In the genomic region with DNA sequence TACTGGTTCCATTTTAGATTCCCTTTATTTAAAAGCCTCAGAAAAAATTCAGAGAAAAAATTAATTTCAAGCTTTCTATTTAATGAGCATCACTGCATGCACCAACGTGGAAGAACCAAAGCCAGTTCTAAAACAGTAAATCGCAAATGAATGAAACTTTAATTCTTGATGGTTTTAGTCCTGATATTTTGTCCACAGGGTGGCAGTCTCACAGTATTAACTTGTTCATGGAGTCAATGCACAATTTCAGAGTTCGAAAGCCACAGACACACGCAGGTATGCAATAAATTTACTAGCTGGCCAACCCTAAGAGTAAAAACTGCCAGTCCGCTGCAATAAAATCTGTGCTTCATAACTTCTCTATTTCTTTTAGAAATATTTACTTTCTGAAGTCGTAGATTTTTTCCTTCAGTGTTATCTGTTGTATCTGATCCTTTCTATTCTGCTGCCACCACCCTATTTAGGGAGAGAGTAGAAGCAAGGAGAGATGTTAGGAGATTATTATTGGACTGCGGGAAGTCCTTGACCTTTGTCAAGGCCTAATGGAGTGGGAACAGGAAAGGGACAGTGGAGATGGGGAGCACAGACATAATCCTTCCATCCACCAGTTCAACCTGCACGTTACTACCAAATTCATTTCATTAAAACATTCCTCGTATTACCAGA, we compare ENCODE assay signal across 8 cellular contexts. TPM values are rescaled to one million over a fixed set of nuclear protein-coding genes. Genes with fewer than 3 reads are reported as not detected.
DNase-seq lines count a peak whose midpoint lies in the region; ATAC-seq and TF ChIP-seq lines count a peak whose summit lies in the region.

No MANE protein-coding gene starts in this region.

- H3K4me3 ChIP-seq in ACC112 (ENCODE audit: low read depth, low read length): peak overlapping the region; percentile 59
- H3K4me3 ChIP-seq in MM.1S (ENCODE audit: low read length): no peak overlapping the region
- no peak overlapping the region for H3K4me3 ChIP-seq in fibroblast of mammary gland (ENCODE audit: control insufficient read depth, low read depth, low read length)

- in situ Hi-C loops in G401 (cut with HindIII; ENCODE audit: low sequenced_read_pairs): no loop called here

- no peak overlapping the region for H3K9ac ChIP-seq in MM.1S (ENCODE audit: low read length)

- H3K4me1 ChIP-seq in ACC112 (ENCODE audit: control insufficient read depth, insufficient read depth, low read length, unreplicated experiment): peaks cover 40% of the 10 kb centered on the region
- H3K4me1 ChIP-seq in MM.1S (ENCODE audit: low read length): peaks cover 11% of the 10 kb centered on the region

- H3K79me2 ChIP-seq in ACC112 (ENCODE audit: control insufficient read depth, insufficient read depth, low read length, unreplicated experiment) (peaks cover 90% of the 10 kb centered on the region), MM.1S (ENCODE audit: low read length) (peaks cover 99% of the 10 kb centered on the region)

- no peak overlapping the region for H2AFZ ChIP-seq in ACC112 (ENCODE audit: low read length, unreplicated experiment)
- H2AFZ ChIP-seq in MM.1S (ENCODE audit: low read length): no peak overlapping the region

- H4K20me1 ChIP-seq in MM.1S (ENCODE audit: insufficient read depth, low read length): 0 out of 2 replicates have a peak, but pooled peaks cover 5% of the 10 kb centered on the region

- H3K9me3 ChIP-seq in MM.1S (replicated peaks; ENCODE audit: insufficient read depth, low read length): no peaks in the 10 kb centered on the region

- H3K4me2 ChIP-seq in MM.1S (ENCODE audit: low read depth, low read length): no peak overlapping the region

- DNase-seq in G401 (ENCODE audit: low spot score) (peak; percentile 43), MM.1S (peak; percentile 58), fibroblast of mammary gland (ENCODE audit: low read depth) (peak; percentile 77), omental fat pad (ENCODE audit: low spot score) (no peak), SKM-1 (lab: John Stamatoyannopoulos, UW; ENCODE audit: unreplicated experiment) (no peak), ureter (ENCODE audit: low spot score) (no peak)
- peak; percentile 45 to 54 for DNase-seq in activated CD4-positive, alpha-beta T cell treated with anti-CD3 and anti-CD28 coated beads for 4 hours

- H3K27me3 ChIP-seq in ACC112 (ENCODE audit: insufficient read depth, low read length) (no peaks in the 10 kb centered on the region), MM.1S (replicated peaks; ENCODE audit: insufficient read depth, low read length) (no peaks in the 10 kb centered on the region)

- peaks cover 5% of the 10 kb centered on the region for H3F3A ChIP-seq in MM.1S (ENCODE audit: insufficient read depth, low read length)

- H3K36me3 ChIP-seq in ACC112 (ENCODE audit: insufficient read depth, low read length) (no peaks in the 10 kb centered on the region), MM.1S (replicated peaks; ENCODE audit: insufficient read depth, low read length) (no peaks in the 10 kb centered on the region)

- TF ChIP-seq CTCF in MM.1S (IDR thresholded peaks at IDR 0.05; ENCODE audit: low read length) (peak; percentile 42), fibroblast of mammary gland (conservative IDR thresholded peaks at IDR 0.05; ENCODE audit: control insufficient read depth, insufficient read depth, low read depth, low read length) (peak; percentile 58), omental fat pad (IDR thresholded peaks at IDR 0.05) (no peak)

- peak; percentile 55 for ATAC-seq in omental fat pad (ENCODE audit: low FRiP score)

- peak overlapping the region; percentile 88 for H3K27ac ChIP-seq in ACC112 (ENCODE audit: low read depth, low read length)
- H3K27ac ChIP-seq in MM.1S (ENCODE audit: low read length): no peak overlapping the region

- H3K9me2 ChIP-seq in MM.1S (replicated peaks; ENCODE audit: insufficient read depth, low read length): no peaks in the 10 kb centered on the region

RNA-seq across cellular contexts. Expression of gene WBP4, which starts 7.0 kb away (rescaled TPM):
- 9.7 and 16.5 TPM in 2 replicates for total RNA-seq in G401 (2014; rRNA removed; shearing (Covaris generic))
- 10 to 100 TPM; 11.4 to 14.5 (median 11.8) TPM for total RNA-seq in omental fat pad
- 11.3 TPM for total RNA-seq in ureter

RNA-seq across cellular contexts. Expression of gene ELF1, which starts 35.2 kb away (rescaled TPM):
- total RNA-seq in G401 (2014; rRNA removed; shearing (Covaris generic)): 6.7 and 9.0 TPM in 2 replicates
- total RNA-seq in omental fat pad: 100 to 1,000 TPM in 1 of 4 donors, 10 to 100 TPM in 3; 87.4 to 107 (median 89.9) TPM
- total RNA-seq in ureter: 124 TPM

Comparison
In these comparisons a context has a peak if more than half of its experiments do, and no peak if none do; other contexts are left out.
1. DNase-seq: peak in G401 (single experiment), MM.1S (single experiment), activated CD4-positive, alpha-beta T cell treated with anti-CD3 and anti-CD28 coated beads for 4 hours (2 of 2) and fibroblast of mammary gland (single experiment); none in omental fat pad (single experiment), SKM-1 (single experiment) and ureter (single experiment).
2. CTCF ChIP-seq: peak in MM.1S (single experiment) and fibroblast of mammary gland (single experiment); none in omental fat pad (0 of 3).